36 cellular contexts compared by ENCODE assay signal in genomic region chr6:27321901-27322300, GRCh38. TPM values are rescaled to one million over a fixed set of nuclear protein-coding genes. Genes with fewer than 3 reads are reported as not detected.
"Had no signal": no experiment of that assay in that cellular context is flagged by ENCODE, and none has a peak within 500 bp of the region (broad histone marks: within the 10 kb centered on the region; RNA-seq: fewer than 3 reads in every experiment).

No MANE protein-coding gene starts in this region.

- H3K36me3 ChIP-seq: brain microvascular endothelial cell, cardiac muscle cell, WERI-Rb-1 had no signal

- H3K4me1 ChIP-seq: body of pancreas had no signal

- H3K27ac ChIP-seq: body of pancreas, brain microvascular endothelial cell, cardiac muscle cell, WERI-Rb-1 had no signal

- ATAC-seq: activated CD4-positive, alpha-beta T cell treated with anti-CD3 and anti-CD28 coated beads for 36 hours; activated CD4-positive, CD25-positive, alpha-beta regulatory T cell treated with anti-CD3 and anti-CD28 coated beads, Interleukin-2, amount 50 U/mL, for 24 hours; activated CD8-positive, alpha-beta memory T cell treated with anti-CD3 and anti-CD28 coated beads, Interleukin-2, amount 10 ng/mL, durations not matched to agents 7 days and 5 days; activated CD8-positive, alpha-beta T cell treated with anti-CD3 and anti-CD28 coated beads, Interleukin-2, amount 10 ng/mL, durations not matched to agents 7 days and 5 days; activated naive CD8-positive, alpha-beta T cell treated with anti-CD3 and anti-CD28 coated beads, Interleukin-2, amount 50 U/mL, for 24 hours; body of pancreas; WTC11 had no signal

- H3K9me3 ChIP-seq: body of pancreas had no signal

- DNase-seq: activated CD4-positive, alpha-beta memory T cell treated with anti-CD3 and anti-CD28 coated beads, Interleukin-2, amount 10 ng/mL, durations not matched to agents 7 days and 5 days; activated CD4-positive, alpha-beta T cell treated with anti-CD3 and anti-CD28 coated beads for 1 hour; activated CD4-positive, alpha-beta T cell treated with anti-CD3 and anti-CD28 coated beads for 36 hours; activated CD4-positive, alpha-beta T cell treated with anti-CD3 and anti-CD28 coated beads for 48 hours; activated CD4-positive, alpha-beta T cell treated with anti-CD3 and anti-CD28 coated beads, Interleukin-2, amount 10 ng/mL, durations not matched to agents 7 days and 5 days; activated CD4-positive, alpha-beta T cell treated with anti-CD3 and anti-CD28 coated beads, Interleukin-2, amount 50 U/mL, for 48 hours; activated CD4-positive, CD25-positive, alpha-beta regulatory T cell; activated CD8-positive, alpha-beta memory T cell treated with anti-CD3 and anti-CD28 coated beads for 24 hours; activated CD8-positive, alpha-beta memory T cell treated with anti-CD3 and anti-CD28 coated beads, Interleukin-2, amount 10 ng/mL, durations not matched to agents 7 days and 5 days; activated CD8-positive, alpha-beta memory T cell treated with anti-CD3 and anti-CD28 coated beads, Interleukin-2, amount 50 U/mL, for 48 hours; activated CD8-positive, alpha-beta T cell treated with anti-CD3 and anti-CD28 coated beads, Interleukin-2, amount 10 ng/mL, durations not matched to agents 7 days and 5 days; activated effector memory CD4-positive, alpha-beta T cell treated with Interleukin-2 at 50 U/mL for 16 hours; activated gamma-delta T cell; activated naive CD4-positive, alpha-beta T cell treated with anti-CD3 and anti-CD28 coated beads, Interleukin-2, amount 10 ng/mL, durations not matched to agents 7 days and 5 days; activated naive CD4-positive, alpha-beta T cell treated with Interleukin-2 at 50 U/mL for 16 hours; activated naive CD8-positive, alpha-beta T cell treated with anti-CD3 and anti-CD28 coated beads, Interleukin-2, amount 10 ng/mL, durations not matched to agents 7 days and 5 days; activated naive CD8-positive, alpha-beta T cell treated with anti-CD3 and anti-CD28 coated beads, Interleukin-2, amount 50 U/mL, for 24 hours; activated T-cell treated with anti-CD3 and anti-CD28 coated beads, Interleukin-2, amount 50 U/mL, for 24 hours; activated T-cell treated with anti-CD3 and anti-CD28 coated beads, Interleukin-2, amount 50 U/mL, for 48 hours; amniotic stem cell; aorta; body of pancreas; brain microvascular endothelial cell; caudate nucleus; cerebellar nuclear complex; T-helper 1 cell; T-helper 2 cell; T-helper 9 cell; WERI-Rb-1 had no signal

- H3K27me3 ChIP-seq: brain microvascular endothelial cell had no signal

- H3K4me3 ChIP-seq: body of pancreas, cardiac muscle cell had no signal

- FAIRE-seq: astrocyte, bronchial epithelial cell had no signal

RNA-seq across cellular contexts. Expression of gene POM121L2, which starts 9.8 kb away (rescaled TPM):
- total RNA-seq: activated CD4-positive, alpha-beta memory T cell treated with anti-CD3 and anti-CD28 coated beads, Interleukin-2, amount 10 ng/mL, durations not matched to agents 7 days and 5 days; activated CD4-positive, alpha-beta T cell treated with anti-CD3 and anti-CD28 coated beads for 36 hours; activated CD4-positive, alpha-beta T cell treated with anti-CD3 and anti-CD28 coated beads, Interleukin-2, amount 10 ng/mL, durations not matched to agents 7 days and 5 days; activated CD8-positive, alpha-beta memory T cell treated with anti-CD3 and anti-CD28 coated beads, Interleukin-2, amount 10 ng/mL, durations not matched to agents 7 days and 5 days; activated CD8-positive, alpha-beta T cell treated with anti-CD3 and anti-CD28 coated beads, Interleukin-2, amount 10 ng/mL, durations not matched to agents 7 days and 5 days; activated naive CD8-positive, alpha-beta T cell treated with anti-CD3 and anti-CD28 coated beads, Interleukin-2, amount 10 ng/mL, durations not matched to agents 7 days and 5 days; activated T-helper 2 cell treated with anti-CD3 and anti-CD28 coated beads, Interferon-gamma antibody, Interleukin-2, Interleukin-4, amounts not matched to agents 10 μg/mL and 5 μg/mL and 100 μg/mL, durations not matched to agents 14 hours and 24 hours and 36 hours; aorta; astrocyte; body of pancreas; bronchial epithelial cell; chondrocyte had no signal
- polyA plus RNA-seq: aorta, cardiac muscle cell had no signal
